ENCODE assay signal across 1 cellular context in the genomic region with DNA sequence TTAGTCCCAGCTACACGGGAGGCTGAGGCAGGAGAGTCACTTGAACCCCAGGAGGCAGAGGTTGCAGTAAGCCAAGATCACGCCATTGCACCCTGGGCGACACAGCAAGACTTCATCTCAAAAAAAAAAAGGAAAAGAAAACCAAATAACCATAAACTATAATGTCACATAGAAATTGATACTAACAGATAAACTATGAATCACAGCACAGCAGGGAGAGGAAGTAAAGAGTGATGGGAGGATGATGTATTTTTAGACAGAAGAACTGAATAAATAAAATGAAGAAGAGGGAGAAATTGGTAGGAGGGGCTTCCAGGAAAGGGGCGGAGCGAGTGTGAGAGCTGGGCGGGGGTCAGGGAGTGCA.
TF ChIP-seq lines count a peak whose summit lies in the region.

No MANE protein-coding gene starts in this region.

TF ChIP-seq in HEK293, 187 proteins besides CTCF, POLR2A, EP300 and RAD21 (continued from another document):
- TF ChIP-seq, protein P1, sequence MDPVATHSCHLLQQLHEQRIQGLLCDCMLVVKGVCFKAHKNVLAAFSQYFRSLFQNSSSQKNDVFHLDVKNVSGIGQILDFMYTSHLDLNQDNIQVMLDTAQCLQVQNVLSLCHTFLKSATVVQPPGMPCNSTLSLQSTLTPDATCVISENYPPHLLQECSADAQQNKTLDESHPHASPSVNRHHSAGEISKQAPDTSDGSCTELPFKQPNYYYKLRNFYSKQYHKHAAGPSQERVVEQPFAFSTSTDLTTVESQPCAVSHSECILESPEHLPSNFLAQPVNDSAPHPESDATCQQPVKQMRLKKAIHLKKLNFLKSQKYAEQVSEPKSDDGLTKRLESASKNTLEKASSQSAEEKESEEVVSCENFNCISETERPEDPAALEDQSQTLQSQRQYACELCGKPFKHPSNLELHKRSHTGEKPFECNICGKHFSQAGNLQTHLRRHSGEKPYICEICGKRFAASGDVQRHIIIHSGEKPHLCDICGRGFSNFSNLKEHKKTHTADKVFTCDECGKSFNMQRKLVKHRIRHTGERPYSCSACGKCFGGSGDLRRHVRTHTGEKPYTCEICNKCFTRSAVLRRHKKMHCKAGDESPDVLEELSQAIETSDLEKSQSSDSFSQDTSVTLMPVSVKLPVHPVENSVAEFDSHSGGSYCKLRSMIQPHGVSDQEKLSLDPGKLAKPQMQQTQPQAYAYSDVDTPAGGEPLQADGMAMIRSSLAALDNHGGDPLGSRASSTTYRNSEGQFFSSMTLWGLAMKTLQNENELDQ (tag by site-specific recombination; IDR thresholded peaks at IDR 0.05; ENCODE audit: low read depth), result no peak
TF ChIP-seq in HEK293: peak in this region for 11.
